23 cellular contexts compared by ENCODE assay signal in the genomic region with DNA sequence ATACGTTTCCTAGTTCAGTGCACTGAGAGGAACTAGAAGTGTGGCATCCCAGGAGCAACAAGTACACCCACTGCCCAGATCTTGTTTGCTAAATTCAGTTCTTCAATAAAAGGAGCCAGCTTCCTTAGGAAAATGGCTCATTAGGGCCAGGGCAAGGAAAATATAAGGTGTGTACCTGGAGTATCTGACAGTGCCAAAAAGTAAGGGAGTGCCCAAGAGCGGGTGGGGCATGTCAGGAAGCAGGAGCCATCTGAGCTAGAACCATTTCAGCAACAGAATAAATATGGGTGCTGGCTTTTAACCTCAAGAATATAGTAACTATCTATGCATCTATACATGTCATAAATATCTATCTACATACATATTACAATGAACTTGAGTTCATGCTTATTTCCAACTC.
"Had no signal": no experiment of that assay in that cellular context is flagged by ENCODE, and none has a peak within 500 bp of the region (broad histone marks: within the 10 kb centered on the region; RNA-seq: fewer than 3 reads in every experiment).

No MANE protein-coding gene starts in this region.

- ATAC-seq: activated CD4-positive, CD25-positive, alpha-beta regulatory T cell treated with anti-CD3 and anti-CD28 coated beads, Interleukin-2, amount 50 U/mL, for 24 hours; activated naive CD8-positive, alpha-beta T cell treated with anti-CD3 and anti-CD28 coated beads, Interleukin-2, amount 50 U/mL, for 24 hours; body of pancreas; gastroesophageal sphincter; T-cell had no signal

- H3K4me1 ChIP-seq: body of pancreas, gastroesophageal sphincter had no signal

- H3K27ac ChIP-seq: adrenal gland, body of pancreas, epithelial cell of prostate, gastroesophageal sphincter, WERI-Rb-1 had no signal

- DNase-seq: activated B cell treated with CpG ODN at 0.5 μM for 24 hours; activated CD4-positive, alpha-beta T cell treated with anti-CD3 and anti-CD28 coated beads for 48 hours; activated CD4-positive, alpha-beta T cell treated with anti-CD3 and anti-CD28 coated beads, Interleukin-2, amount 50 U/mL, for 1 hour; activated CD4-positive, alpha-beta T cell treated with anti-CD3 and anti-CD28 coated beads, Interleukin-2, amount 50 U/mL, for 48 hours; activated naive CD4-positive, alpha-beta T cell treated with anti-CD3 and anti-CD28 coated beads for 36 hours; activated naive CD8-positive, alpha-beta T cell treated with anti-CD3 and anti-CD28 coated beads for 36 hours; activated naive CD8-positive, alpha-beta T cell treated with anti-CD3 and anti-CD28 coated beads, Interleukin-2, amount 50 U/mL, for 24 hours; activated T-cell treated with anti-CD3 and anti-CD28 coated beads, Interleukin-2, amount 50 U/mL, for 1 hour; activated T-cell treated with anti-CD3 and anti-CD28 coated beads, Interleukin-2, amount 50 U/mL, for 48 hours; amygdala; aorta; body of pancreas; caudate nucleus; effector CD8-positive, alpha-beta T cell; foreskin melanocyte; SW 1271; T-cell; T1000; WERI-Rb-1 had no signal

- H3K27me3 ChIP-seq: adrenal gland, body of pancreas, gastroesophageal sphincter had no signal

- H3K9me3 ChIP-seq: adrenal gland, body of pancreas, gastroesophageal sphincter had no signal

- H3K4me3 ChIP-seq: adrenal gland, body of pancreas, gastroesophageal sphincter had no signal

- H3K36me3 ChIP-seq: adrenal gland, WERI-Rb-1 had no signal
